9 cellular contexts compared by ENCODE assay signal in the genomic region with DNA sequence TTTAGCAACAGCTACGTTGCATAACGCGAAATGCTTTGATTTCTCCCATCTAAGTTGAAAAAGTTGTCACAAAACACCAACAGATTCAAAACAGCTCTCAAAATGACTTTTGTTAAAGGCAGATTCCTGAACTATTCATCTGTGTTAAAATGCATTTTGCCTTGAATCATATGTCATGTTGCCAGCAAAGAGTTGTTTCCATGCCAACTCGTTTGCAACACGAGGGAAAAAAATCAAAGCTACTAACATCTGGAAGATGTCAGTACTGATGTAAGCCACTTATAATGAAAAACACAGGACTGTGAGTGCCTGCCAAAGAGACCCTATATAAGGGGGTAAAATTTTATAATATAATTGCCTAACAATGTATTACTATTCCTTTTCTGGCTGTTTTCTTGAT.
DNase-seq lines count a peak whose midpoint lies in the region; TF ChIP-seq lines count a peak whose summit lies in the region.
"Had no signal": no experiment of that assay in that cellular context is flagged by ENCODE, and none has a peak within 500 bp of the region (broad histone marks: within the 10 kb centered on the region; RNA-seq: fewer than 3 reads in every experiment).

No MANE protein-coding gene starts in this region.

- TF ChIP-seq POLR2A in breast epithelium (IDR thresholded peaks at IDR 0.05) = no peak

- peaks cover 20% of the 10 kb centered on the region for H3K4me1 Mint-ChIP-seq in HFFc6 (ENCODE audit: low read depth)
- H3K4me1 Mint-ChIP-seq in activated naive CD4-positive, alpha-beta T cell treated with anti-CD3 and anti-CD28 coated beads, Interleukin-2, amount 10 ng/mL, durations not matched to agents 7 days and 5 days = no peaks in the 10 kb centered on the region
- H3K4me1 Mint-ChIP-seq: activated CD4-positive, alpha-beta T cell treated with anti-CD3 and anti-CD28 coated beads, Interleukin-2, amount 10 ng/mL, durations not matched to agents 7 days and 5 days had no signal

- DNase-seq in HFFc6 (peak; percentile 71), breast epithelium (ENCODE audit: low spot score in 2 of 2) (peak in 1 of 2 donors; percentile 37), iris pigment epithelial cell (ENCODE audit: low read depth) (peak; percentile 91), NCI-H1105 (lab: John Stamatoyannopoulos, UW) (no peak), GM20000 (ENCODE audit: low spot score) (no peak), NCI-H1417 treated with DMSO at 0.1 percent for 48 hours (lab: John Stamatoyannopoulos, UW) (no peak)
- no peak for DNase-seq in activated naive CD4-positive, alpha-beta T cell treated with anti-CD3 and anti-CD28 coated beads, Interleukin-2, amount 10 ng/mL, durations not matched to agents 7 days and 5 days
- DNase-seq: activated CD4-positive, alpha-beta T cell treated with anti-CD3 and anti-CD28 coated beads, Interleukin-2, amount 10 ng/mL, durations not matched to agents 7 days and 5 days had no signal

- intact Hi-C loops in breast epithelium (cut with DNase I; ENCODE audit: low total_unique reads) = no loop called here

- H3K4me1 ChIP-seq in breast epithelium = peaks cover 0 to 8% of the 10 kb centered on the region in 2 donors
- peaks cover 21% of the 10 kb centered on the region for H3K4me1 ChIP-seq in stomach smooth muscle (ENCODE audit: control insufficient read depth, insufficient read depth, low read length)

- H3K27me3 ChIP-seq in breast epithelium = no peaks in the 10 kb centered on the region
- no peaks in the 10 kb centered on the region for H3K27me3 ChIP-seq in stomach smooth muscle (ENCODE audit: control insufficient read depth in 1 of 2, insufficient read depth in 2 of 2, low read length in 2 of 2)

- H3K9me3 Mint-ChIP-seq in HFFc6 = no peaks in the 10 kb centered on the region
- H3K9me3 Mint-ChIP-seq in activated naive CD4-positive, alpha-beta T cell treated with anti-CD3 and anti-CD28 coated beads, Interleukin-2, amount 10 ng/mL, durations not matched to agents 7 days and 5 days = no peaks in the 10 kb centered on the region
- H3K9me3 Mint-ChIP-seq: activated CD4-positive, alpha-beta T cell treated with anti-CD3 and anti-CD28 coated beads, Interleukin-2, amount 10 ng/mL, durations not matched to agents 7 days and 5 days had no signal

- H3K27ac Mint-ChIP-seq in HFFc6 = peak overlapping the region; percentile 78
- H3K27ac Mint-ChIP-seq in activated naive CD4-positive, alpha-beta T cell treated with anti-CD3 and anti-CD28 coated beads, Interleukin-2, amount 10 ng/mL, durations not matched to agents 7 days and 5 days = no peak overlapping the region
- H3K27ac Mint-ChIP-seq: activated CD4-positive, alpha-beta T cell treated with anti-CD3 and anti-CD28 coated beads, Interleukin-2, amount 10 ng/mL, durations not matched to agents 7 days and 5 days had no signal

- H3K4me3 ChIP-seq in breast epithelium = no peak overlapping the region
- H3K4me3 ChIP-seq in stomach smooth muscle (ENCODE audit: low read length in 2 of 2) = peak overlapping the region in 1 of 2 donors; percentile 10

- H3K36me3 Mint-ChIP-seq in HFFc6 (ENCODE audit: low read depth) = no peaks in the 10 kb centered on the region
- H3K36me3 Mint-ChIP-seq in activated naive CD4-positive, alpha-beta T cell treated with anti-CD3 and anti-CD28 coated beads, Interleukin-2, amount 10 ng/mL, durations not matched to agents 7 days and 5 days = no peaks in the 10 kb centered on the region

- CTCF ChIA-PET in activated naive CD4-positive, alpha-beta T cell treated with anti-CD3 and anti-CD28 coated beads, Interleukin-2, amount 10 ng/mL, durations not matched to agents 7 days and 5 days (lab: Charles Lee) = no interaction called here

- peak overlapping the region in 1 of 2 donors; percentile 55 for H3K9ac ChIP-seq in stomach smooth muscle (ENCODE audit: low read length in 2 of 2)

- TF ChIP-seq CTCF in HFFc6 (IDR thresholded peaks at IDR 0.05) = no peak
- no peak for TF ChIP-seq CTCF in breast epithelium (IDR thresholded peaks at IDR 0.05)
- TF ChIP-seq CTCF in GM20000 (IDR thresholded peaks at IDR 0.05; ENCODE audit: extremely low read depth, missing control alignments) = no peak

- H3K27me3 Mint-ChIP-seq in HFFc6 (ENCODE audit: insufficient read depth) = peaks cover 2% of the 10 kb centered on the region; the same call in 1 of the 2 replicates
- no peaks in the 10 kb centered on the region for H3K27me3 Mint-ChIP-seq in activated naive CD4-positive, alpha-beta T cell treated with anti-CD3 and anti-CD28 coated beads, Interleukin-2, amount 10 ng/mL, durations not matched to agents 7 days and 5 days
- H3K27me3 Mint-ChIP-seq: activated CD4-positive, alpha-beta T cell treated with anti-CD3 and anti-CD28 coated beads, Interleukin-2, amount 10 ng/mL, durations not matched to agents 7 days and 5 days had no signal

- H3K9me3 ChIP-seq in breast epithelium (no peaks in the 10 kb centered on the region), stomach smooth muscle (ENCODE audit: control insufficient read depth in 2 of 2, low read length in 2 of 2) (no peaks in the 10 kb centered on the region)

- H3K36me3 ChIP-seq in breast epithelium (no peaks in the 10 kb centered on the region), stomach smooth muscle (ENCODE audit: control insufficient read depth in 2 of 2, insufficient read depth in 2 of 2, low read length in 2 of 2) (no peaks in the 10 kb centered on the region)

- H3K4me3 Mint-ChIP-seq in HFFc6 = peak overlapping the region; percentile 52; the same call in 1 of the 2 replicates
- no peak overlapping the region for H3K4me3 Mint-ChIP-seq in activated naive CD4-positive, alpha-beta T cell treated with anti-CD3 and anti-CD28 coated beads, Interleukin-2, amount 10 ng/mL, durations not matched to agents 7 days and 5 days
- H3K4me3 Mint-ChIP-seq: activated CD4-positive, alpha-beta T cell treated with anti-CD3 and anti-CD28 coated beads, Interleukin-2, amount 10 ng/mL, durations not matched to agents 7 days and 5 days had no signal

- H3K27ac ChIP-seq in breast epithelium (peak overlapping the region; percentile 67 to 68), stomach smooth muscle (ENCODE audit: low read length) (peak overlapping the region; percentile 94)

Comparison
In these comparisons a context has a peak if more than half of its experiments do, and no peak if none do; other contexts are left out.
1. DNase-seq: peak in HFFc6 (single experiment) and iris pigment epithelial cell (single experiment); none in NCI-H1105 (single experiment), GM20000 (single experiment), activated naive CD4-positive, alpha-beta T cell treated with anti-CD3 and anti-CD28 coated beads, Interleukin-2, amount 10 ng/mL, durations not matched to agents 7 days and 5 days (single experiment) and NCI-H1417 treated with DMSO at 0.1 percent for 48 hours (single experiment).